ENCODE assay signal across 1 cellular context in genomic region chr2:10668402-10669012, GRCh38.
TF ChIP-seq lines count a peak whose summit lies in the region.

No MANE protein-coding gene starts in this region.

TF ChIP-seq in HepG2, 621 proteins besides CTCF, POLR2A, EP300 and RAD21 (continued from another document):
- TF ChIP-seq NFRKB (IDR thresholded peaks at IDR 0.05) (no peak), MIER2 (CRISPR knock-in tag; IDR thresholded peaks at IDR 0.05) (no peak), RFX3 (CRISPR knock-in tag; IDR thresholded peaks at IDR 0.05) (no peak), ZFP1 (CRISPR knock-in tag; IDR thresholded peaks at IDR 0.05) (no peak), PRPF4 (IDR thresholded peaks at IDR 0.05; ENCODE audit: low read depth, low read length, poor library complexity, severe bottlenecking) (no peak), ZNF768 (CRISPR knock-in tag; IDR thresholded peaks at IDR 0.05) (no peak), SMC3 (IDR thresholded peaks at IDR 0.05; ENCODE audit: low read length) (peak; percentile 44; the same call in 1 of the 2 replicates), STAG1 (CRISPR knock-in tag; IDR thresholded peaks at IDR 0.05) (peak; percentile 80), ZSCAN30 (CRISPR knock-in tag; IDR thresholded peaks at IDR 0.05) (no peak), FOXP4 (CRISPR knock-in tag; IDR thresholded peaks at IDR 0.05) (no peak), HMG20B (CRISPR knock-in tag; conservative IDR thresholded peaks at IDR 0.05) (no peak), ZNF281 (CRISPR knock-in tag; IDR thresholded peaks at IDR 0.05; ENCODE audit: borderline replicate concordance) (no peak), ZNF460 (CRISPR knock-in tag; IDR thresholded peaks at IDR 0.05; ENCODE audit: borderline replicate concordance) (no peak), ETV5 (CRISPR knock-in tag; IDR thresholded peaks at IDR 0.05; ENCODE audit: borderline replicate concordance) (no peak), SRSF1 (optimal IDR thresholded peaks at IDR 0.05; ENCODE audit: low read depth, low read length) (no peak), ZNF225 (CRISPR knock-in tag; IDR thresholded peaks at IDR 0.05) (no peak), XBP1 (CRISPR knock-in tag; IDR thresholded peaks at IDR 0.05) (no peak), PCBP2 (optimal IDR thresholded peaks at IDR 0.05; ENCODE audit: low read depth, low read length, poor library complexity, severe bottlenecking) (no peak), MYPOP (CRISPR knock-in tag; IDR thresholded peaks at IDR 0.05) (no peak), ELF3 (CRISPR knock-in tag; IDR thresholded peaks at IDR 0.05) (no peak), TBL1XR1 (IDR thresholded peaks at IDR 0.05; ENCODE audit: borderline replicate concordance, low read length, partially characterized antibody) (no peak), SIX4 (CRISPR knock-in tag; IDR thresholded peaks at IDR 0.05) (no peak), MAX (IDR thresholded peaks at IDR 0.05) (no peak), ARID3A (IDR thresholded peaks at IDR 0.05; ENCODE audit: low read depth, low read length) (0 out of 2 replicates have a peak, but pooled peaks have one; percentile 26), KLF16 (CRISPR knock-in tag; IDR thresholded peaks at IDR 0.05) (0 out of 4 replicates have a peak, but pooled peaks of 1 of the 2 experiments have one; percentile 24), ZSCAN9 (CRISPR knock-in tag; IDR thresholded peaks at IDR 0.05; ENCODE audit: borderline replicate concordance) (no peak), ZBTB21 (CRISPR knock-in tag; IDR thresholded peaks at IDR 0.05) (no peak), HCFC1 (IDR thresholded peaks at IDR 0.05; ENCODE audit: low read depth, low read length) (no peak), MTA1 (CRISPR knock-in tag; IDR thresholded peaks at IDR 0.05; ENCODE audit: borderline replicate concordance) (no peak), MAZ (IDR thresholded peaks at IDR 0.05; ENCODE audit: borderline replicate concordance, low read depth, low read length) (no peak), MAZ (CRISPR knock-in tag; IDR thresholded peaks at IDR 0.05; ENCODE audit: low read depth) (no peak), ZNF292 (CRISPR knock-in tag; IDR thresholded peaks at IDR 0.05; ENCODE audit: borderline replicate concordance, low read depth) (no peak), HOXA3 (CRISPR knock-in tag; IDR thresholded peaks at IDR 0.05) (no peak), PPARG (CRISPR knock-in tag; conservative IDR thresholded peaks at IDR 0.05) (peak; percentile 41; the same call in 1 of the 2 replicates), HOXA5 (CRISPR knock-in tag; IDR thresholded peaks at IDR 0.05) (no peak), SALL1 (CRISPR knock-in tag; IDR thresholded peaks at IDR 0.05) (no peak), MIXL1 (CRISPR knock-in tag; IDR thresholded peaks at IDR 0.05) (0 out of 2 replicates have a peak, but pooled peaks have one; percentile 11), NR2F1 (CRISPR knock-in tag; IDR thresholded peaks at IDR 0.05) (no peak), ISX (CRISPR knock-in tag; conservative IDR thresholded peaks at IDR 0.05) (no peak), KAT7 (CRISPR knock-in tag; IDR thresholded peaks at IDR 0.05; ENCODE audit: borderline replicate concordance) (no peak), PAF1 (CRISPR knock-in tag; IDR thresholded peaks at IDR 0.05) (no peak), CBX1 (IDR thresholded peaks at IDR 0.05; ENCODE audit: low read depth) (no peak), MBNL3 (CRISPR knock-in tag; conservative IDR thresholded peaks at IDR 0.05) (no peak), U2AF2 (IDR thresholded peaks at IDR 0.05; ENCODE audit: low read depth, low read length) (no peak)
- TF ChIP-seq, protein P1, sequence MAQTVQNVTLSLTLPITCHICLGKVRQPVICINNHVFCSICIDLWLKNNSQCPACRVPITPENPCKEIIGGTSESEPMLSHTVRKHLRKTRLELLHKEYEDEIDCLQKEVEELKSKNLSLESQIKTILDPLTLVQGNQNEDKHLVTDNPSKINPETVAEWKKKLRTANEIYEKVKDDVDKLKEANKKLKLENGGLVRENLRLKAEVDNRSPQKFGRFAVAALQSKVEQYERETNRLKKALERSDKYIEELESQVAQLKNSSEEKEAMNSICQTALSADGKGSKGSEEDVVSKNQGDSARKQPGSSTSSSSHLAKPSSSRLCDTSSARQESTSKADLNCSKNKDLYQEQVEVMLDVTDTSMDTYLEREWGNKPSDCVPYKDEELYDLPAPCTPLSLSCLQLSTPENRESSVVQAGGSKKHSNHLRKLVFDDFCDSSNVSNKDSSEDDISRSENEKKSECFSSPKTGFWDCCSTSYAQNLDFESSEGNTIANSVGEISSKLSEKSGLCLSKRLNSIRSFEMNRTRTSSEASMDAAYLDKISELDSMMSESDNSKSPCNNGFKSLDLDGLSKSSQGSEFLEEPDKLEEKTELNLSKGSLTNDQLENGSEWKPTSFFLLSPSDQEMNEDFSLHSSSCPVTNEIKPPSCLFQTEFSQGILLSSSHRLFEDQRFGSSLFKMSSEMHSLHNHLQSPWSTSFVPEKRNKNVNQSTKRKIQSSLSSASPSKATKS (CRISPR knock-in tag; IDR thresholded peaks at IDR 0.05), result no peak
- TF ChIP-seq, protein P2, sequence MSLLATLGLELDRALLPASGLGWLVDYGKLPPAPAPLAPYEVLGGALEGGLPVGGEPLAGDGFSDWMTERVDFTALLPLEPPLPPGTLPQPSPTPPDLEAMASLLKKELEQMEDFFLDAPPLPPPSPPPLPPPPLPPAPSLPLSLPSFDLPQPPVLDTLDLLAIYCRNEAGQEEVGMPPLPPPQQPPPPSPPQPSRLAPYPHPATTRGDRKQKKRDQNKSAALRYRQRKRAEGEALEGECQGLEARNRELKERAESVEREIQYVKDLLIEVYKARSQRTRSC (CRISPR knock-in tag; IDR thresholded peaks at IDR 0.05; ENCODE audit: low read depth), result no peak
- TF ChIP-seq, protein P3, sequence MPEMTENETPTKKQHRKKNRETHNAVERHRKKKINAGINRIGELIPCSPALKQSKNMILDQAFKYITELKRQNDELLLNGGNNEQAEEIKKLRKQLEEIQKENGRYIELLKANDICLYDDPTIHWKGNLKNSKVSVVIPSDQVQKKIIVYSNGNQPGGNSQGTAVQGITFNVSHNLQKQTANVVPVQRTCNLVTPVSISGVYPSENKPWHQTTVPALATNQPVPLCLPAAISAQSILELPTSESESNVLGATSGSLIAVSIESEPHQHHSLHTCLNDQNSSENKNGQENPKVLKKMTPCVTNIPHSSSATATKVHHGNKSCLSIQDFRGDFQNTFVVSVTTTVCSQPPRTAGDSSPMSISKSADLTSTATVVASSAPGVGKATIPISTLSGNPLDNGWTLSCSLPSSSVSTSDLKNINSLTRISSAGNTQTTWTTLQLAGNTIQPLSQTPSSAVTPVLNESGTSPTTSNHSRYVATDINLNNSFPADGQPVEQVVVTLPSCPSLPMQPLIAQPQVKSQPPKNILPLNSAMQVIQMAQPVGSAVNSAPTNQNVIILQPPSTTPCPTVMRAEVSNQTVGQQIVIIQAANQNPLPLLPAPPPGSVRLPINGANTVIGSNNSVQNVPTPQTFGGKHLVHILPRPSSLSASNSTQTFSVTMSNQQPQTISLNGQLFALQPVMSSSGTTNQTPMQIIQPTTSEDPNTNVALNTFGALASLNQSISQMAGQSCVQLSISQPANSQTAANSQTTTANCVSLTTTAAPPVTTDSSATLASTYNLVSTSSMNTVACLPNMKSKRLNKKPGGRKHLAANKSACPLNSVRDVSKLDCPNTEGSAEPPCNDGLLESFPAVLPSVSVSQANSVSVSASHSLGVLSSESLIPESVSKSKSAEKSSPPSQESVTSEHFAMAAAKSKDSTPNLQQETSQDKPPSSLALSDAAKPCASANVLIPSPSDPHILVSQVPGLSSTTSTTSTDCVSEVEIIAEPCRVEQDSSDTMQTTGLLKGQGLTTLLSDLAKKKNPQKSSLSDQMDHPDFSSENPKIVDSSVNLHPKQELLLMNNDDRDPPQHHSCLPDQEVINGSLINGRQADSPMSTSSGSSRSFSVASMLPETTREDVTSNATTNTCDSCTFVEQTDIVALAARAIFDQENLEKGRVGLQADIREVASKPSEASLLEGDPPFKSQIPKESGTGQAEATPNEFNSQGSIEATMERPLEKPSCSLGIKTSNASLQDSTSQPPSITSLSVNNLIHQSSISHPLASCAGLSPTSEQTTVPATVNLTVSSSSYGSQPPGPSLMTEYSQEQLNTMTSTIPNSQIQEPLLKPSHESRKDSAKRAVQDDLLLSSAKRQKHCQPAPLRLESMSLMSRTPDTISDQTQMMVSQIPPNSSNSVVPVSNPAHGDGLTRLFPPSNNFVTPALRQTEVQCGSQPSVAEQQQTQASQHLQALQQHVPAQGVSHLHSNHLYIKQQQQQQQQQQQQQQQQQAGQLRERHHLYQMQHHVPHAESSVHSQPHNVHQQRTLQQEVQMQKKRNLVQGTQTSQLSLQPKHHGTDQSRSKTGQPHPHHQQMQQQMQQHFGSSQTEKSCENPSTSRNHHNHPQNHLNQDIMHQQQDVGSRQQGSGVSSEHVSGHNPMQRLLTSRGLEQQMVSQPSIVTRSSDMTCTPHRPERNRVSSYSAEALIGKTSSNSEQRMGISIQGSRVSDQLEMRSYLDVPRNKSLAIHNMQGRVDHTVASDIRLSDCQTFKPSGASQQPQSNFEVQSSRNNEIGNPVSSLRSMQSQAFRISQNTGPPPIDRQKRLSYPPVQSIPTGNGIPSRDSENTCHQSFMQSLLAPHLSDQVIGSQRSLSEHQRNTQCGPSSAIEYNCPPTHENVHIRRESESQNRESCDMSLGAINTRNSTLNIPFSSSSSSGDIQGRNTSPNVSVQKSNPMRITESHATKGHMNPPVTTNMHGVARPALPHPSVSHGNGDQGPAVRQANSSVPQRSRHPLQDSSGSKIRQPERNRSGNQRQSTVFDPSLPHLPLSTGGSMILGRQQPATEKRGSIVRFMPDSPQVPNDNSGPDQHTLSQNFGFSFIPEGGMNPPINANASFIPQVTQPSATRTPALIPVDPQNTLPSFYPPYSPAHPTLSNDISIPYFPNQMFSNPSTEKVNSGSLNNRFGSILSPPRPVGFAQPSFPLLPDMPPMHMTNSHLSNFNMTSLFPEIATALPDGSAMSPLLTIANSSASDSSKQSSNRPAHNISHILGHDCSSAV (CRISPR knock-in tag; IDR thresholded peaks at IDR 0.05; ENCODE audit: borderline replicate concordance), result no peak
